14 cellular contexts compared by ENCODE assay signal in genomic region chr18:69974365-69974764, GRCh38. TPM values are rescaled to one million over a fixed set of nuclear protein-coding genes. Genes with fewer than 3 reads are reported as not detected.
DNase-seq lines count a peak whose midpoint lies in the region; ATAC-seq and TF ChIP-seq lines count a peak whose summit lies in the region.
"Had no signal": no experiment of that assay in that cellular context is flagged by ENCODE, and none has a peak within 500 bp of the region (broad histone marks: within the 10 kb centered on the region; RNA-seq: fewer than 3 reads in every experiment).

No MANE protein-coding gene starts in this region.

- H3K27ac Mint-ChIP-seq in CD8-positive, alpha-beta T cell, result no peak overlapping the region
- no peak overlapping the region for H3K27ac Mint-ChIP-seq in CD4-positive, alpha-beta memory T cell
- no peak overlapping the region for H3K27ac Mint-ChIP-seq in activated T-helper 1 cell treated with anti-CD3 and anti-CD28 coated beads, Interleukin-12 subunit alpha, Interleukin-12 subunit beta, Interleukin-2, Interleukin-4 antibody, amounts not matched to agents 30 ng/mL and 10 ng/mL and 1 ng/mL, durations not matched to agents 14 hours and 24 hours and 36 hours
- no peak overlapping the region for H3K27ac Mint-ChIP-seq in activated naive CD8-positive, alpha-beta T cell treated with anti-CD3 and anti-CD28 coated beads for 36 hours

- no peak for ATAC-seq in CD8-positive, alpha-beta T cell
- ATAC-seq: heart right ventricle, lower lobe of right lung, pancreas had no signal

- no peaks in the 10 kb centered on the region for H3K4me1 ChIP-seq in CD8-positive, alpha-beta T cell (ENCODE audit: insufficient read depth, low read length)
- H3K4me1 ChIP-seq in CD4-positive, alpha-beta memory T cell (ENCODE audit: insufficient read depth, low read length), result no peaks in the 10 kb centered on the region
- H3K4me1 ChIP-seq: heart right ventricle, lower lobe of right lung, pancreas had no signal

- peaks cover 23% of the 10 kb centered on the region for H3K36me3 Mint-ChIP-seq in CD8-positive, alpha-beta T cell
- peaks cover 19 to 23% of the 10 kb centered on the region in 2 donors for H3K36me3 Mint-ChIP-seq in CD4-positive, alpha-beta memory T cell
- peaks cover 30% of the 10 kb centered on the region for H3K36me3 Mint-ChIP-seq in activated T-helper 1 cell treated with anti-CD3 and anti-CD28 coated beads, Interleukin-12 subunit alpha, Interleukin-12 subunit beta, Interleukin-2, Interleukin-4 antibody, amounts not matched to agents 30 ng/mL and 10 ng/mL and 1 ng/mL, durations not matched to agents 14 hours and 24 hours and 36 hours (ENCODE audit: low read depth)
- peaks cover 43% of the 10 kb centered on the region for H3K36me3 Mint-ChIP-seq in activated naive CD8-positive, alpha-beta T cell treated with anti-CD3 and anti-CD28 coated beads for 36 hours

- in situ Hi-C loops in astrocyte of the spinal cord (cut with HindIII; ENCODE audit: low sequenced_read_pairs), result no loop called here

- CTCF ChIA-PET in BJ (lab: Yijun Ruan, JAX), result no interaction called here
- CTCF ChIA-PET in CD8-positive, alpha-beta T cell (lab: Charles Lee), result no interaction called here
- CTCF ChIA-PET in CD4-positive, alpha-beta memory T cell (lab: Charles Lee; ENCODE audit: partially characterized antibody), result no interaction called here

- H3K27me3 Mint-ChIP-seq in CD8-positive, alpha-beta T cell (ENCODE audit: low read depth), result no peaks in the 10 kb centered on the region
- no peaks in the 10 kb centered on the region for H3K27me3 Mint-ChIP-seq in CD4-positive, alpha-beta memory T cell
- no peaks in the 10 kb centered on the region for H3K27me3 Mint-ChIP-seq in activated T-helper 1 cell treated with anti-CD3 and anti-CD28 coated beads, Interleukin-12 subunit alpha, Interleukin-12 subunit beta, Interleukin-2, Interleukin-4 antibody, amounts not matched to agents 30 ng/mL and 10 ng/mL and 1 ng/mL, durations not matched to agents 14 hours and 24 hours and 36 hours (ENCODE audit: insufficient read depth)
- H3K27me3 Mint-ChIP-seq in activated naive CD8-positive, alpha-beta T cell treated with anti-CD3 and anti-CD28 coated beads for 36 hours, result no peaks in the 10 kb centered on the region

- no peaks in the 10 kb centered on the region for H3K27me3 ChIP-seq in BJ (ENCODE audit: control insufficient read depth, insufficient read depth, low read length)
- no peaks in the 10 kb centered on the region for H3K27me3 ChIP-seq in CD8-positive, alpha-beta T cell (ENCODE audit: insufficient read depth, low read length)
- H3K27me3 ChIP-seq in CD4-positive, alpha-beta memory T cell (ENCODE audit: insufficient read depth, low read length), result no peaks in the 10 kb centered on the region
- H3K27me3 ChIP-seq: heart right ventricle, pancreas had no signal

- H3K4me3 ChIP-seq in BJ (ENCODE audit: low read depth, low read length) (no peak overlapping the region), astrocyte of the spinal cord (ENCODE audit: low read depth, low read length) (no peak overlapping the region), fibroblast of villous mesenchyme (ENCODE audit: low read depth, low read length) (no peak overlapping the region)
- H3K4me3 ChIP-seq in CD8-positive, alpha-beta T cell (ENCODE audit: low read depth, low read length), result no peak overlapping the region
- H3K4me3 ChIP-seq in CD4-positive, alpha-beta memory T cell (ENCODE audit: low read length in 2 of 2), result no peak overlapping the region
- H3K4me3 ChIP-seq: heart right ventricle, lower lobe of right lung, pancreas had no signal

- no peak overlapping the region for H3K4me3 Mint-ChIP-seq in CD8-positive, alpha-beta T cell
- no peak overlapping the region for H3K4me3 Mint-ChIP-seq in CD4-positive, alpha-beta memory T cell
- no peak overlapping the region for H3K4me3 Mint-ChIP-seq in activated T-helper 1 cell treated with anti-CD3 and anti-CD28 coated beads, Interleukin-12 subunit alpha, Interleukin-12 subunit beta, Interleukin-2, Interleukin-4 antibody, amounts not matched to agents 30 ng/mL and 10 ng/mL and 1 ng/mL, durations not matched to agents 14 hours and 24 hours and 36 hours
- H3K4me3 Mint-ChIP-seq in activated naive CD8-positive, alpha-beta T cell treated with anti-CD3 and anti-CD28 coated beads for 36 hours, result no peak overlapping the region

- POLR2A ChIA-PET in BJ (lab: Charles Lee), result no interaction called here
- POLR2A ChIA-PET in CD8-positive, alpha-beta T cell (lab: Charles Lee), result no interaction called here
- POLR2A ChIA-PET in CD4-positive, alpha-beta memory T cell (lab: Charles Lee; ENCODE audit: partially characterized antibody), result interaction anchor here (1.0 kb wide), 1 partner anchor 33 kb away, joined by 3 read pairs; no protein-coding TSS in a partner anchor

- intact Hi-C loops in CD8-positive, alpha-beta T cell (cut with DNase I, micrococcal nuclease), result no loop called here
- intact Hi-C loops in CD4-positive, alpha-beta memory T cell (cut with micrococcal nuclease), result no loop called here
- intact Hi-C loops in activated T-helper 1 cell treated with anti-CD3 and anti-CD28 coated beads, Interleukin-12 subunit alpha, Interleukin-12 subunit beta, Interleukin-2, Interleukin-4 antibody, amounts not matched to agents 30 ng/mL and 10 ng/mL and 1 ng/mL, durations not matched to agents 14 hours and 24 hours and 36 hours (cut with micrococcal nuclease), result no loop called here

- DNase-seq in BJ (ENCODE audit: low read depth), result peak; percentile 9
- DNase-seq in HK-2 (ENCODE audit: unreplicated experiment), result peak; percentile 13
- peak; percentile 16 for DNase-seq in astrocyte of the spinal cord (ENCODE audit: low read depth, low spot score)
- peak; percentile 17 for DNase-seq in fibroblast of villous mesenchyme (ENCODE audit: low read depth)
- DNase-seq in CD8-positive, alpha-beta T cell, result no peak
- no peak for DNase-seq in CD4-positive, alpha-beta memory T cell
- DNase-seq in activated T-helper 1 cell treated with anti-CD3 and anti-CD28 coated beads, Interleukin-12 subunit alpha, Interleukin-12 subunit beta, Interleukin-2, Interleukin-4 antibody, amounts not matched to agents 30 ng/mL and 10 ng/mL and 1 ng/mL, durations not matched to agents 14 hours and 24 hours and 36 hours (ENCODE audit: low spot score), result no peak
- DNase-seq in activated naive CD8-positive, alpha-beta T cell treated with anti-CD3 and anti-CD28 coated beads for 36 hours, result no peak
- DNase-seq: activated CD4-positive, alpha-beta T cell treated with anti-CD3 and anti-CD28 coated beads for 4 hours; heart right ventricle; lower lobe of right lung; NCI-H1930; NK-92 treated with Interleukin-12 subunit alpha and Interleukin-12 subunit beta, amount 100 ng/mL, for 24 hours; pancreas had no signal

- TF ChIP-seq CTCF in BJ (IDR thresholded peaks at IDR 0.05; ENCODE audit: insufficient read depth, low read depth, low read length) (no peak), astrocyte of the spinal cord (IDR thresholded peaks at IDR 0.05; ENCODE audit: low read depth, low read length) (no peak), fibroblast of villous mesenchyme (IDR thresholded peaks at IDR 0.05; ENCODE audit: insufficient read depth, low read depth, low read length) (no peak)
- no peak for TF ChIP-seq CTCF in CD8-positive, alpha-beta T cell (IDR thresholded peaks at IDR 0.05)

- no peaks in the 10 kb centered on the region for H3K4me1 Mint-ChIP-seq in CD8-positive, alpha-beta T cell (ENCODE audit: low read depth)
- H3K4me1 Mint-ChIP-seq in CD4-positive, alpha-beta memory T cell, result peaks cover 0 to 3% (median under 1%) of the 10 kb centered on the region in 4 donors
- peaks cover 13% of the 10 kb centered on the region for H3K4me1 Mint-ChIP-seq in activated T-helper 1 cell treated with anti-CD3 and anti-CD28 coated beads, Interleukin-12 subunit alpha, Interleukin-12 subunit beta, Interleukin-2, Interleukin-4 antibody, amounts not matched to agents 30 ng/mL and 10 ng/mL and 1 ng/mL, durations not matched to agents 14 hours and 24 hours and 36 hours (ENCODE audit: low read depth)
- peaks cover 7% of the 10 kb centered on the region for H3K4me1 Mint-ChIP-seq in activated naive CD8-positive, alpha-beta T cell treated with anti-CD3 and anti-CD28 coated beads for 36 hours

- H3K9me3 Mint-ChIP-seq in CD8-positive, alpha-beta T cell, result peaks cover 23% of the 10 kb centered on the region
- H3K9me3 Mint-ChIP-seq in CD4-positive, alpha-beta memory T cell, result peaks cover 2 to 35% (median 21%) of the 10 kb centered on the region in 8 donors
- H3K9me3 Mint-ChIP-seq in activated T-helper 1 cell treated with anti-CD3 and anti-CD28 coated beads, Interleukin-12 subunit alpha, Interleukin-12 subunit beta, Interleukin-2, Interleukin-4 antibody, amounts not matched to agents 30 ng/mL and 10 ng/mL and 1 ng/mL, durations not matched to agents 14 hours and 24 hours and 36 hours, result peaks cover 43% of the 10 kb centered on the region
- H3K9me3 Mint-ChIP-seq in activated naive CD8-positive, alpha-beta T cell treated with anti-CD3 and anti-CD28 coated beads for 36 hours, result peaks cover 23% of the 10 kb centered on the region

- H3K27ac ChIP-seq in CD8-positive, alpha-beta T cell (ENCODE audit: low read depth, low read length), result no peak overlapping the region
- no peak overlapping the region for H3K27ac ChIP-seq in CD4-positive, alpha-beta memory T cell (ENCODE audit: low read depth, low read length)
- H3K27ac ChIP-seq: heart right ventricle, lower lobe of right lung, pancreas had no signal

- H3K36me3 ChIP-seq in BJ (ENCODE audit: control insufficient read depth, insufficient read depth, low read length), result no peaks in the 10 kb centered on the region
- H3K36me3 ChIP-seq in CD8-positive, alpha-beta T cell (ENCODE audit: insufficient read depth, low read length), result no peaks in the 10 kb centered on the region
- H3K36me3 ChIP-seq in CD4-positive, alpha-beta memory T cell (ENCODE audit: insufficient read depth, low read length), result no peaks in the 10 kb centered on the region
- H3K36me3 ChIP-seq: lower lobe of right lung, pancreas had no signal

- H3K9me3 ChIP-seq in CD8-positive, alpha-beta T cell (ENCODE audit: low read length), result no peaks in the 10 kb centered on the region
- peaks cover 0 to 6% of the 10 kb centered on the region in 2 donors for H3K9me3 ChIP-seq in CD4-positive, alpha-beta memory T cell (ENCODE audit: control insufficient read depth in 1 of 2, low read length in 2 of 2)
- H3K9me3 ChIP-seq: pancreas had no signal

RNA-seq across cellular contexts. Expression of gene CD226, which starts 26.7 kb away (rescaled TPM):
- polyA plus RNA-seq in BJ (2011; rRNA removed), result 0.13 and 0.53 TPM in 2 replicates
- 0.98 and 1.4 TPM in 2 replicates for polyA minus RNA-seq in BJ (2011; rRNA and poly(A)+ RNA removed)
- 0.97 and 2.6 TPM in 2 replicates for total RNA-seq in fibroblast of villous mesenchyme
- 10 to 100 TPM; 20.1 TPM for total RNA-seq in CD8-positive, alpha-beta T cell
- total RNA-seq in CD4-positive, alpha-beta memory T cell, result 10 to 100 TPM; 94.6 to 95.7 TPM
- 10 to 100 TPM; 67.2 to 73.1 TPM for polyA plus RNA-seq in CD4-positive, alpha-beta memory T cell
- 134 and 141 TPM in 2 replicates for total RNA-seq in activated T-helper 1 cell treated with anti-CD3 and anti-CD28 coated beads, Interleukin-12 subunit alpha, Interleukin-12 subunit beta, Interleukin-2, Interleukin-4 antibody, amounts not matched to agents 30 ng/mL and 10 ng/mL and 1 ng/mL, durations not matched to agents 14 hours and 24 hours and 36 hours
- 10 to 100 TPM; 57.2 to 57.7 TPM for total RNA-seq in activated naive CD8-positive, alpha-beta T cell treated with anti-CD3 and anti-CD28 coated beads for 36 hours

Comparison
In these comparisons a context has a peak if more than half of its experiments do, and no peak if none do; other contexts are left out.
1. DNase-seq: peak in BJ (single experiment), HK-2 (single experiment), astrocyte of the spinal cord (single experiment) and fibroblast of villous mesenchyme (single experiment); none in CD8-positive, alpha-beta T cell (0 of 7), CD4-positive, alpha-beta memory T cell (0 of 5), activated T-helper 1 cell treated with anti-CD3 and anti-CD28 coated beads, Interleukin-12 subunit alpha, Interleukin-12 subunit beta, Interleukin-2, Interleukin-4 antibody, amounts not matched to agents 30 ng/mL and 10 ng/mL and 1 ng/mL, durations not matched to agents 14 hours and 24 hours and 36 hours (single experiment) and activated naive CD8-positive, alpha-beta T cell treated with anti-CD3 and anti-CD28 coated beads for 36 hours (single experiment).